In genomic region chr22:35972559-35972958, GRCh38 we compare ENCODE assay signal across 14 cellular contexts. TPM values are rescaled to one million over a fixed set of nuclear protein-coding genes. Genes with fewer than 3 reads are reported as not detected.
DNase-seq lines count a peak whose midpoint lies in the region; ATAC-seq and TF ChIP-seq lines count a peak whose summit lies in the region.
"Had no signal": no experiment of that assay in that cellular context is flagged by ENCODE, and none has a peak within 500 bp of the region (broad histone marks: within the 10 kb centered on the region; RNA-seq: fewer than 3 reads in every experiment).

No MANE protein-coding gene starts in this region.

- TF ChIP-seq CTCF in C4-2B (conservative IDR thresholded peaks at IDR 0.05) (no peak), NB4 (IDR thresholded peaks at IDR 0.05; ENCODE audit: low read depth, low read length) (no peak), fibroblast of lung (conservative IDR thresholded peaks at IDR 0.05 in 1 of 2, IDR thresholded peaks at IDR 0.05 in 1 of 2; ENCODE audit: low read depth in 1 of 2, low read length in 2 of 2) (no peak), sigmoid colon (IDR thresholded peaks at IDR 0.05) (no peak)

- H4K20me1 ChIP-seq in fibroblast of lung (ENCODE audit: control insufficient read depth, extremely low read depth, insufficient read depth, low read length): no peaks in the 10 kb centered on the region

- WGBS in sigmoid colon, 2 donors: 19 to 51% methylated on average over 1 of the region's 1 CpG

- H3K36me3 ChIP-seq in fibroblast of lung (ENCODE audit: control insufficient read depth, insufficient read depth, low read length) (no peaks in the 10 kb centered on the region), sigmoid colon (no peaks in the 10 kb centered on the region)

- H3K79me2 ChIP-seq in fibroblast of lung (ENCODE audit: control insufficient read depth, insufficient read depth, low read length): peaks cover 54% of the 10 kb centered on the region

- H3K27ac ChIP-seq in C4-2B (peak overlapping the region; percentile 41; the same call in 1 of the 2 replicates), fibroblast of lung (ENCODE audit: insufficient read depth, low read length) (peak overlapping the region; percentile 46), sigmoid colon (peak overlapping the region; percentile 83 to 89 (median 84))

- DNase-seq in NB4 (ENCODE audit: low read depth) (peak; percentile 9), fibroblast of lung (ENCODE audit: low read depth in 2 of 2) (peak in 1 of 2 donors; percentile 24), sigmoid colon (no peak), foreskin melanocyte (no peak), pons (ENCODE audit: low spot score) (no peak)
- DNase-seq: activated B cell treated with CpG ODN at 0.5 μM for 24 hours, activated T-cell treated with anti-CD3 and anti-CD28 coated beads for 4 hours, anterior cingulate cortex, DMS79, endodermal cell, NCI-H2227 treated with DMSO at 0.1 percent for 48 hours had no signal

- H3K4me3 ChIP-seq in NB4 (ENCODE audit: low read depth, low read length) (no peak overlapping the region), fibroblast of lung (replicated peaks in 1 of 4; ENCODE audit: control extremely low read depth in 1 of 4, insufficient read depth in 1 of 4, low read depth in 3 of 4, low read length in 4 of 4) (no peak overlapping the region), sigmoid colon (no peak overlapping the region)

- peaks cover 39% of the 10 kb centered on the region for H3K4me1 ChIP-seq in fibroblast of lung (ENCODE audit: control insufficient read depth, extremely low read depth, insufficient read depth, low read length)
- peaks cover 0 to 89% (median 56%) of the 10 kb centered on the region in 4 donors for H3K4me1 ChIP-seq in sigmoid colon

- peak in 1 of 4 donors; percentile 3 for TF ChIP-seq EP300 in sigmoid colon (IDR thresholded peaks at IDR 0.05)

- H3K27me3 ChIP-seq in fibroblast of lung (ENCODE audit: control insufficient read depth, insufficient read depth, low read length) (no peaks in the 10 kb centered on the region), sigmoid colon (no peaks in the 10 kb centered on the region)

- TF ChIP-seq POLR2A in NB4 (IDR thresholded peaks at IDR 0.05; ENCODE audit: extremely low read depth, insufficient read length) (no peak), sigmoid colon (IDR thresholded peaks at IDR 0.05) (no peak)

- no peak overlapping the region for H2AFZ ChIP-seq in fibroblast of lung (ENCODE audit: low read length)

- H3K9me3 ChIP-seq in fibroblast of lung (ENCODE audit: control insufficient read depth, insufficient read depth, low read depth, low read length) (no peaks in the 10 kb centered on the region), sigmoid colon (no peaks in the 10 kb centered on the region)

- peak overlapping the region; percentile 72 for H3K4me2 ChIP-seq in fibroblast of lung (ENCODE audit: extremely low read depth, insufficient read depth, low read length)

- intact Hi-C loops in sigmoid colon (cut with DNase I): loop anchor here (5.0 kb wide), 1 partner anchor 55 kb away; the partner anchor contains the start of gene RBFOX2

- H3K9ac ChIP-seq in fibroblast of lung (ENCODE audit: insufficient read depth, low read length): no peak overlapping the region

- no peak for ATAC-seq in HG02973 (IDR thresholded peaks at IDR 0.05; ENCODE audit: unreplicated experiment)
- no peak for ATAC-seq in GM21723 (IDR thresholded peaks at IDR 0.05; ENCODE audit: unreplicated experiment)

RNA-seq across cellular contexts. Expression of gene RBFOX2, which starts 56.1 kb away (rescaled TPM):
- total RNA-seq in fibroblast of lung (127 and 173 TPM in 2 replicates), sigmoid colon (100 to 1,000 TPM; 138 to 164 (median 148) TPM)
- polyA plus RNA-seq in fibroblast of lung (184 and 190 TPM in 2 replicates), sigmoid colon (10 to 100 TPM; 11.6 to 32.4 (median 15.6) TPM)
- 107 and 125 TPM in 2 replicates for polyA plus RNA-seq in fibroblast of lung (2012)
- polyA minus RNA-seq in fibroblast of lung (ENCODE audit: low replicate concordance): 147 and 168 TPM in 2 replicates
- total RNA-seq: activated B cell treated with CpG ODN at 0.5 μM for 24 hours had no signal
